Comparison of ENCODE assay signal across 20 cellular contexts in genomic region chr4:127141857-127142256, GRCh38.
DNase-seq lines count a peak whose midpoint lies in the region; ATAC-seq, FAIRE-seq and TF ChIP-seq lines count a peak whose summit lies in the region.
"Had no signal": no experiment of that assay in that cellular context is flagged by ENCODE, and none has a peak within 500 bp of the region (broad histone marks: within the 10 kb centered on the region; RNA-seq: fewer than 3 reads in every experiment).

No MANE protein-coding gene starts in this region.

- no peak overlapping the region for H2AFZ ChIP-seq in GM23248

- ATAC-seq in SK-N-SH treated with all-trans-retinoic acid at 6 μM for 48 hours (peak; percentile 21; the same call in 1 of the 3 replicates), GM18502 (IDR thresholded peaks at IDR 0.05; ENCODE audit: poor library complexity, unreplicated experiment) (no peak)
- ATAC-seq: natural killer cell, T-helper 17 cell had no signal

- peak overlapping the region; percentile 57 for H3K27ac ChIP-seq in GM23248
- H3K27ac ChIP-seq: WERI-Rb-1 had no signal

- no peaks in the 10 kb centered on the region for H3K36me3 ChIP-seq in GM23248 (ENCODE audit: low read depth)
- H3K36me3 ChIP-seq: WERI-Rb-1 had no signal

- no peaks in the 10 kb centered on the region for H3K79me2 ChIP-seq in GM23248 (ENCODE audit: insufficient read depth)

- in situ Hi-C loops in GM23248 (cut with MboI), result no loop called here

- peaks cover 62% of the 10 kb centered on the region for H3K4me1 ChIP-seq in GM23248 (ENCODE audit: insufficient read depth)

- no peak for TF ChIP-seq CTCF in fibroblast of the aortic adventitia (IDR thresholded peaks at IDR 0.05; ENCODE audit: insufficient read depth, low read length)

- no peak for FAIRE-seq in urothelium cell line (lab: Jason Lieb, UNC)
- FAIRE-seq: GM18507, HTR-8/SVneo, small intestine had no signal

- peaks cover 18% of the 10 kb centered on the region for H3F3A ChIP-seq in GM23248 (ENCODE audit: insufficient read depth)

- H3K9me3 ChIP-seq in GM23248 (ENCODE audit: low read depth), result no peaks in the 10 kb centered on the region

- no peak overlapping the region for H3K4me3 ChIP-seq in GM23248
- H3K4me3 ChIP-seq in fibroblast of the aortic adventitia (ENCODE audit: low read depth, low read length), result no peak overlapping the region

- 31 to 50% methylated on average over 1 of the region's 1 CpG for WGBS in GM23248 (ENCODE audit: low coverage in 1 of 2, low lambda C conversion rate in 2 of 2, missing lambda C conversion rate in 2 of 2), 2 experiments

- H3K9ac ChIP-seq in GM23248, result no peak overlapping the region

- no peaks in the 10 kb centered on the region for H4K20me1 ChIP-seq in GM23248 (ENCODE audit: insufficient read depth)

- H3K4me2 ChIP-seq in GM23248 (ENCODE audit: unreplicated experiment), result peak overlapping the region; percentile 39

- H3K27me3 ChIP-seq in GM23248 (replicated peaks; ENCODE audit: insufficient read depth), result no peaks in the 10 kb centered on the region

- H3K9me2 ChIP-seq in GM23248 (ENCODE audit: insufficient read depth), result no peaks in the 10 kb centered on the region

- DNase-seq in GM23248 (peak; percentile 88), fibroblast of the aortic adventitia (ENCODE audit: low read depth) (peak; percentile 35), urothelium cell line (ENCODE audit: low spot score) (peak; percentile 6), NCI-H2107 treated with DMSO at 0.1 percent for 48 hours (lab: John Stamatoyannopoulos, UW; ENCODE audit: unreplicated experiment) (no peak), NCI-H1105 treated with DMSO at 0.1 percent for 48 hours (lab: John Stamatoyannopoulos, UW) (no peak)
- DNase-seq: activated CD4-positive, alpha-beta T cell treated with anti-CD3 and anti-CD28 coated beads, Interleukin-2, amount 50 U/mL, for 48 hours; activated naive CD4-positive, alpha-beta T cell treated with anti-CD3 and anti-CD28 coated beads, Interleukin-2, amount 50 U/mL, for 16 hours; C1 segment of cervical spinal cord; natural killer cell; NCI-H2081 treated with DMSO at 0.1 percent for 48 hours; NCI-H524 treated with DMSO at 0.1 percent for 48 hours; SHP77; small intestine; stimulated activated CD4-positive, alpha-beta T cell treated with anti-CD3 and anti-CD28 coated beads, Interleukin-4, amount 100 ng/mL, for 4 hours; T-helper 17 cell; WERI-Rb-1 had no signal

TF ChIP-seq in SK-N-SH treated with all-trans-retinoic acid at 6 μM for 48 hours, 23 proteins besides CTCF, POLR2A, EP300 and RAD21:
- TF ChIP-seq ZC3H10 (CRISPR knock-in tag; IDR thresholded peaks at IDR 0.05), result no peak
- no peak for TF ChIP-seq SNAI2 (CRISPR knock-in tag; IDR thresholded peaks at IDR 0.05)

Comparison
In these comparisons a context has a peak if more than half of its experiments do, and no peak if none do; other contexts are left out.
1. DNase-seq: peak in GM23248 (single experiment), fibroblast of the aortic adventitia (single experiment) and urothelium cell line (single experiment); none in NCI-H2107 treated with DMSO at 0.1 percent for 48 hours (single experiment) and NCI-H1105 treated with DMSO at 0.1 percent for 48 hours (single experiment).